In the genomic region with DNA sequence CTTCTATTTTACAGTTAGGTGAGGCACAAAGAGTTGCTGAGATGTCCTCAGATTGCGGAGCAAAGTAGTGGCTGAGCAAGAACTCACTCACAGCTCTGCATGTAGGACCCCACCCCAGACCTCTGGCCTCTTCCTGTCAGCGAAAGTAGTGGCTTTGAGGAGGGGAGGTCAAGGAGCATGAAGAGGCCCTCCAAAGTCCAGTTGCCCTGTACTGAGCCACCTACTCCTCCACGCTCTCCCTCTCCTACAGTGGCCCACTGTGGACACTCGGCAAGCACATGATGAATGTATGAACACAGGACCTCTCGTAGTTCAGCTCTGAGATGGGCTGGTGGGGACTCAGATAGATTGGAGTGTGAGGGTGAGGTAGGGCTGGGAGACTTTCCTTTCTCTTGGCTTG, we compare ENCODE assay signal across 20 cellular contexts. TPM values are rescaled to one million over a fixed set of nuclear protein-coding genes. Genes with fewer than 3 reads are reported as not detected.
DNase-seq lines count a peak whose midpoint lies in the region; FAIRE-seq and TF ChIP-seq lines count a peak whose summit lies in the region.
"Had no signal": no experiment of that assay in that cellular context is flagged by ENCODE, and none has a peak within 500 bp of the region (broad histone marks: within the 10 kb centered on the region; RNA-seq: fewer than 3 reads in every experiment).

No MANE protein-coding gene starts in this region.

- H3K4me1 ChIP-seq in osteoblast (ENCODE audit: insufficient read depth, low read length): peaks cover 3% of the 10 kb centered on the region
- peaks cover 5 to 15% (median 8%) of the 10 kb centered on the region in 4 donors for H3K4me1 ChIP-seq in esophagus muscularis mucosa

- TF ChIP-seq POLR2A in esophagus muscularis mucosa (IDR thresholded peaks at IDR 0.05; ENCODE audit: low read depth): no peak

- H3K27me3 ChIP-seq in osteoblast (ENCODE audit: insufficient read depth, low read length): peaks cover 29% of the 10 kb centered on the region
- peaks cover 0 to 32% (median 3%) of the 10 kb centered on the region in 4 donors for H3K27me3 ChIP-seq in esophagus muscularis mucosa

- no peak for TF ChIP-seq EP300 in esophagus muscularis mucosa (IDR thresholded peaks at IDR 0.05)

- H3K36me3 ChIP-seq in osteoblast (ENCODE audit: insufficient read depth, low read length) (no peaks in the 10 kb centered on the region), esophagus muscularis mucosa (no peaks in the 10 kb centered on the region)

- TF ChIP-seq CTCF in osteoblast (IDR thresholded peaks at IDR 0.05; ENCODE audit: extremely low read depth, low read depth, low read length) (no peak), esophagus muscularis mucosa (IDR thresholded peaks at IDR 0.05) (no peak)

- no peak overlapping the region for H2AFZ ChIP-seq in osteoblast (ENCODE audit: low read length)

- H3K9me3 ChIP-seq in osteoblast (ENCODE audit: low read depth, low read length) (no peaks in the 10 kb centered on the region), esophagus muscularis mucosa (no peaks in the 10 kb centered on the region)

- no peaks in the 10 kb centered on the region for H3K79me2 ChIP-seq in osteoblast (ENCODE audit: insufficient read depth, low read length)

- no peaks in the 10 kb centered on the region for H4K20me1 ChIP-seq in osteoblast (ENCODE audit: insufficient read depth, low read length)

- DNase-seq in HTR-8/SVneo (ENCODE audit: insufficient read length, low spot score): no peak
- DNase-seq in osteoblast (ENCODE audit: insufficient read length, low spot score, missing footprints): peak; percentile 21
- no peak for DNase-seq in urothelium cell line (ENCODE audit: low spot score)
- no peak for DNase-seq in esophagus muscularis mucosa (ENCODE audit: extremely low spot score)
- DNase-seq in H4 (ENCODE audit: low spot score): no peak
- DNase-seq in activated naive CD4-positive, alpha-beta T cell (lab: John Stamatoyannopoulos, UW): no peak
- DNase-seq: CD8-positive, alpha-beta T cell; COR-L47; DMS153; DMS79 treated with DMSO at 0.1 percent for 48 hours; EL; GDM1; IMR-90 had no signal

- peak; percentile 86 for FAIRE-seq in HTR-8/SVneo (lab: Jason Lieb, UNC)
- peak; percentile 95 for FAIRE-seq in urothelium cell line (lab: Jason Lieb, UNC)
- FAIRE-seq: A204.1, D721Med, GM12892, GM19239, H54 had no signal

- no peak overlapping the region for H3K4me2 ChIP-seq in osteoblast (ENCODE audit: insufficient read depth, low read length)

- H3K27ac ChIP-seq in cingulate gyrus (ENCODE audit: low read depth, low read length) (peak overlapping the region; percentile 83), osteoblast (ENCODE audit: low read depth, low read length) (no peak overlapping the region), esophagus muscularis mucosa (replicated peaks in 1 of 4) (no peak overlapping the region)
- H3K27ac ChIP-seq: HL-60 had no signal

- no peak overlapping the region for H3K4me3 ChIP-seq in osteoblast (ENCODE audit: insufficient read depth, low read length)
- H3K4me3 ChIP-seq in esophagus muscularis mucosa: no peak overlapping the region

- intact Hi-C loops in esophagus muscularis mucosa (cut with DNase I): loop anchor here (5.0 kb wide), 1 partner anchor 45 kb away; no protein-coding TSS in a partner anchor

- WGBS in esophagus muscularis mucosa: 79% methylated on average over 4 of the region's 5 CpGs

RNA-seq across cellular contexts. Expression of a gene that starts 5.3 kb away (rescaled TPM):
- 0.59 and 1.1 TPM in 2 replicates for total RNA-seq in osteoblast
- 1 to 10 TPM; 1.7 to 3.8 (median 2.4) TPM for total RNA-seq in esophagus muscularis mucosa
- 0.94 and 1.8 TPM in 2 replicates for total RNA-seq in H4 (2014; rRNA removed; shearing (Covaris generic))

RNA-seq across cellular contexts. Expression of a gene that starts 39.2 kb away (rescaled TPM):
- total RNA-seq in osteoblast (5.8 and 8.3 TPM in 2 replicates), esophagus muscularis mucosa (1 to 10 TPM; 2.0 to 4.2 (median 3.4) TPM)
- total RNA-seq in H4 (2014; rRNA removed; shearing (Covaris generic)): 4.9 and 5.7 TPM in 2 replicates
